ENCODE assay signal across 8 cellular contexts in genomic region chr3:111715911-111716523, GRCh38. TPM values are rescaled to one million over a fixed set of nuclear protein-coding genes. Genes with fewer than 3 reads are reported as not detected.
DNase-seq lines count a peak whose midpoint lies in the region; ATAC-seq, FAIRE-seq and TF ChIP-seq lines count a peak whose summit lies in the region.

No MANE protein-coding gene starts in this region.

- dilution Hi-C loops in keratinocyte (cut with MboI; ENCODE audit: extremely low pct_ligation_motif_present, low sequenced_read_pairs): no loop called here

- no peak overlapping the region for H2AFZ ChIP-seq in keratinocyte (ENCODE audit: control insufficient read depth, low read length)

- 55 to 66% methylated on average over 7 of the region's 7 CpGs for WGBS in upper lobe of left lung, 2 donors

- H3K27ac ChIP-seq in keratinocyte (ENCODE audit: control insufficient read depth, insufficient read depth, low read length): no peak overlapping the region
- no peak overlapping the region for H3K27ac ChIP-seq in upper lobe of left lung

- peak; percentile 62 for FAIRE-seq in keratinocyte (lab: Jason Lieb, UNC)

- H3K9ac ChIP-seq in adipocyte (ENCODE audit: low read length) (no peak overlapping the region), keratinocyte (ENCODE audit: control insufficient read depth, extremely low read depth, insufficient read depth, low read length) (no peak overlapping the region)

- H3K36me3 ChIP-seq in adipocyte (ENCODE audit: control insufficient read depth, insufficient read depth, low read length, severe bottlenecking) (no peaks in the 10 kb centered on the region), keratinocyte (ENCODE audit: control insufficient read depth in 2 of 2, extremely low read depth in 1 of 2, insufficient read depth in 2 of 2, low read length in 2 of 2) (peaks cover 0 to 6% of the 10 kb centered on the region in 2 experiments), upper lobe of left lung (no peaks in the 10 kb centered on the region)

- DNase-seq in AG09319 (ENCODE audit: extremely low read depth, low read depth) (no peak), NCI-H82 treated with DMSO at 0.1 percent for 48 hours (lab: John Stamatoyannopoulos, UW; ENCODE audit: unreplicated experiment) (peak; percentile 13), adipocyte (ENCODE audit: low read depth) (peak; percentile 79), keratinocyte (ENCODE audit: low read depth, low spot score) (no peak), upper lobe of left lung (no peak)
- DNase-seq in effector CD8-positive, alpha-beta T cell (lab: John Stamatoyannopoulos, UW): no peak

- H3K9me3 ChIP-seq in adipocyte (ENCODE audit: control insufficient read depth, low read length): no peaks in the 10 kb centered on the region
- H3K9me3 ChIP-seq in keratinocyte (ENCODE audit: control insufficient read depth, low read depth, low read length): no peaks in the 10 kb centered on the region
- no peaks in the 10 kb centered on the region for H3K9me3 ChIP-seq in upper lobe of left lung

- H3K4me1 ChIP-seq in adipocyte (ENCODE audit: control insufficient read depth, insufficient read depth, low read length) (peaks cover 18% of the 10 kb centered on the region), keratinocyte (ENCODE audit: control insufficient read depth, extremely low read depth, insufficient read depth, low read length) (peaks cover 24% of the 10 kb centered on the region), upper lobe of left lung (no peaks in the 10 kb centered on the region)

- H4K20me1 ChIP-seq in keratinocyte (ENCODE audit: control insufficient read depth, extremely low read depth, insufficient read depth, low read length): no peaks in the 10 kb centered on the region

- ATAC-seq in upper lobe of left lung (ENCODE audit: low FRiP score in 2 of 2) (no peak), HG03460 (IDR thresholded peaks at IDR 0.05; ENCODE audit: unreplicated experiment) (no peak)

- H3K4me2 ChIP-seq in keratinocyte (ENCODE audit: control insufficient read depth, extremely low read depth, insufficient read depth, low read depth, low read length): no peak overlapping the region

- TF ChIP-seq EP300 in upper lobe of left lung (IDR thresholded peaks at IDR 0.05): no peak

- peaks cover 2% of the 10 kb centered on the region for H3K9me1 ChIP-seq in keratinocyte (ENCODE audit: control insufficient read depth, extremely low read depth, insufficient read depth, low read length)

- TF ChIP-seq CTCF in AG09319 (IDR thresholded peaks at IDR 0.05; ENCODE audit: low read depth, low read length): peak; percentile 51
- TF ChIP-seq CTCF in GM12872 (IDR thresholded peaks at IDR 0.05; ENCODE audit: insufficient read depth, low read depth, low read length): peak; percentile 73
- TF ChIP-seq CTCF in keratinocyte (optimal IDR thresholded peaks at IDR 0.05 in 1 of 3, IDR thresholded peaks at IDR 0.05 in 1 of 3, conservative IDR thresholded peaks at IDR 0.05 in 1 of 3; ENCODE audit: extremely low read depth in 1 of 3, insufficient read depth in 2 of 3, low read length in 3 of 3): peak; percentile 74 to 86 (median 75)
- peak; percentile 32 to 61 (median 48) for TF ChIP-seq CTCF in upper lobe of left lung (IDR thresholded peaks at IDR 0.05)

- no peak for TF ChIP-seq POLR2A in upper lobe of left lung (IDR thresholded peaks at IDR 0.05)

- H3K4me3 ChIP-seq in adipocyte (ENCODE audit: low read length): no peak overlapping the region
- no peak overlapping the region for H3K4me3 ChIP-seq in keratinocyte (ENCODE audit: control insufficient read depth in 2 of 3, extremely low read depth in 1 of 3, insufficient read depth in 2 of 3, low read depth in 1 of 3, low read length in 3 of 3)
- H3K4me3 ChIP-seq in upper lobe of left lung: no peak overlapping the region

- H3K27me3 ChIP-seq in adipocyte (replicated peaks; ENCODE audit: control insufficient read depth, insufficient read depth, low read length) (no peaks in the 10 kb centered on the region), keratinocyte (ENCODE audit: control insufficient read depth, extremely low read depth, insufficient read depth, low read length) (no peaks in the 10 kb centered on the region), upper lobe of left lung (no peaks in the 10 kb centered on the region)

- H3K79me2 ChIP-seq in keratinocyte (ENCODE audit: control insufficient read depth, insufficient read depth, low read length): peaks cover 1% of the 10 kb centered on the region

RNA-seq across cellular contexts. Expression of gene PLCXD2, which starts 41.5 kb away (rescaled TPM):
- polyA plus RNA-seq in keratinocyte: 5.9 to 10.9 TPM (median 9.8 TPM) in 3 replicates
- 2.6 TPM for polyA plus RNA-seq in keratinocyte (2011; ENCODE audit: low read depth)
- 10.5 and 14.0 TPM in 2 replicates for polyA plus RNA-seq in keratinocyte (2011; cell fraction: cytosol; rRNA removed)
- 9.5 and 10.5 TPM in 2 replicates for polyA plus RNA-seq in keratinocyte (2011; cell fraction: nucleus; rRNA removed)
- polyA plus RNA-seq in keratinocyte (2012; ENCODE audit: low replicate concordance): 2.2 and 9.5 TPM in 2 replicates
- polyA minus RNA-seq in keratinocyte: 4.2 to 14.5 TPM (median 5.5 TPM) in 3 replicates
- 3.1 TPM for polyA minus RNA-seq in keratinocyte (2011; cell fraction: cytosol; rRNA and poly(A)+ RNA removed)
- polyA minus RNA-seq in keratinocyte (2011; cell fraction: nucleus; rRNA and poly(A)+ RNA removed): 16.5 and 29.0 TPM in 2 replicates
- total RNA-seq in upper lobe of left lung: 10 to 100 TPM in 2 of 6 donors, 1 to 10 TPM in 4; 3.8 to 37.1 (median 7.2) TPM

Comparison
In these comparisons a context has a peak if more than half of its experiments do, and no peak if none do; other contexts are left out.
1. DNase-seq: peak in NCI-H82 treated with DMSO at 0.1 percent for 48 hours (single experiment) and adipocyte (single experiment); none in AG09319 (single experiment), keratinocyte (single experiment), upper lobe of left lung (0 of 2) and effector CD8-positive, alpha-beta T cell (single experiment).
2. Peak in every context shown above with its lines, with median percentiles within 50 percentile points of each other: CTCF ChIP-seq.